In genomic region chr1:212950243-212951057, GRCh38 we compare ENCODE assay signal across 8 cellular contexts. TPM values are rescaled to one million over a fixed set of nuclear protein-coding genes. Genes with fewer than 3 reads are reported as not detected.
DNase-seq lines count a peak whose midpoint lies in the region; ATAC-seq and TF ChIP-seq lines count a peak whose summit lies in the region.

Gene VASH2 (plus strand): TSS chr1:212950541. CDS start chr1:212951543, 1,002 bp downstream.

- H3K9me3 Mint-ChIP-seq in dendritic cell treated with granulocyte-macrophage colony-stimulating factor and Interleukin-4, amounts not matched to agents 40 ng/mL and 50 ng/mL, for 4 days = peaks cover 10% of the 10 kb centered on the region

- H3K27me3 Mint-ChIP-seq in dendritic cell treated with granulocyte-macrophage colony-stimulating factor and Interleukin-4, amounts not matched to agents 40 ng/mL and 50 ng/mL, for 4 days = peaks cover 67% of the 10 kb centered on the region

- peak within 1 kb of the TSS; percentile 90 for H3K4me3 ChIP-seq in ACC112 (ENCODE audit: low read depth, low read length)
- peak within 1 kb of the TSS in 2 of 3 donors; percentile 2 to 48 for H3K4me3 ChIP-seq in liver (ENCODE audit: low read depth in 1 of 3, low read length in 3 of 3)

- no peak within 1 kb of the TSS for H3K27ac Mint-ChIP-seq in dendritic cell treated with granulocyte-macrophage colony-stimulating factor and Interleukin-4, amounts not matched to agents 40 ng/mL and 50 ng/mL, for 4 days

- H3K4me1 Mint-ChIP-seq in dendritic cell treated with granulocyte-macrophage colony-stimulating factor and Interleukin-4, amounts not matched to agents 40 ng/mL and 50 ng/mL, for 4 days (ENCODE audit: low read depth) = peaks cover 32% of the 10 kb centered on the region

- no peaks in the 10 kb centered on the region for H3K36me3 Mint-ChIP-seq in dendritic cell treated with granulocyte-macrophage colony-stimulating factor and Interleukin-4, amounts not matched to agents 40 ng/mL and 50 ng/mL, for 4 days (ENCODE audit: low read depth)

- H3K4me3 Mint-ChIP-seq in dendritic cell treated with granulocyte-macrophage colony-stimulating factor and Interleukin-4, amounts not matched to agents 40 ng/mL and 50 ng/mL, for 4 days = peak within 1 kb of the TSS; percentile 73

- H3K9me3 ChIP-seq in liver (ENCODE audit: control insufficient read depth in 4 of 4, low read length in 3 of 4) = no peaks in the 10 kb centered on the region

- WGBS in liver = 2% methylated on average over 59 of the region's 59 CpGs

- H3K36me3 ChIP-seq in ACC112 (ENCODE audit: insufficient read depth, low read length) = no peaks in the 10 kb centered on the region
- H3K36me3 ChIP-seq in liver (ENCODE audit: control insufficient read depth in 4 of 4, insufficient read depth in 3 of 4, low read depth in 1 of 4, low read length in 3 of 4) = no peaks in the 10 kb centered on the region

- no peaks in the 10 kb centered on the region for H3K79me2 ChIP-seq in ACC112 (ENCODE audit: control insufficient read depth, insufficient read depth, low read length, unreplicated experiment)

- intact Hi-C loops in dendritic cell treated with granulocyte-macrophage colony-stimulating factor and Interleukin-4, amounts not matched to agents 40 ng/mL and 50 ng/mL, for 4 days (cut with micrococcal nuclease) = no loop called here

- ATAC-seq in GM18519 (IDR thresholded peaks at IDR 0.05; ENCODE audit: low FRiP score, unreplicated experiment) (peak; percentile 85), HG03025 (IDR thresholded peaks at IDR 0.05; ENCODE audit: low FRiP score, unreplicated experiment) (peak; percentile 93)

- H3K4me1 ChIP-seq in ACC112 (ENCODE audit: control insufficient read depth, insufficient read depth, low read length, unreplicated experiment) = peaks cover 2% of the 10 kb centered on the region
- peaks cover 3 to 18% (median 9%) of the 10 kb centered on the region in 4 donors for H3K4me1 ChIP-seq in liver (ENCODE audit: control insufficient read depth in 4 of 4, insufficient read depth in 4 of 4, low read length in 3 of 4)

- H2AFZ ChIP-seq in ACC112 (ENCODE audit: low read length, unreplicated experiment) = peak within 1 kb of the TSS; percentile 88

- no peak for TF ChIP-seq CTCF in liver (IDR thresholded peaks at IDR 0.05; ENCODE audit: low read depth, low read length, missing input control)

- no peak for TF ChIP-seq RAD21 in liver (IDR thresholded peaks at IDR 0.05)

- peak; percentile 92 for DNase-seq in NCI-H2107 treated with DMSO at 0.1 percent for 48 hours (lab: John Stamatoyannopoulos, UW; ENCODE audit: unreplicated experiment)
- DNase-seq in activated CD4-positive, CD25-positive, alpha-beta regulatory T cell treated with anti-CD3 and anti-CD28 coated beads, Interleukin-2, amount 50 U/mL, for 72 hours = peak; percentile 51
- peak; percentile 71 for DNase-seq in stimulated activated CD4-positive, alpha-beta T cell treated with anti-CD3 and anti-CD28 coated beads, Interleukin-4, amount 100 ng/mL, for 1 hour

- no peak within 1 kb of the TSS for H3K9ac ChIP-seq in liver (ENCODE audit: low read depth in 1 of 2, low read length in 2 of 2)

- H3K27ac ChIP-seq in ACC112 (ENCODE audit: low read depth, low read length) = no peak within 1 kb of the TSS
- no peak within 1 kb of the TSS for H3K27ac ChIP-seq in liver (ENCODE audit: low read depth in 1 of 2, low read length in 2 of 2)

- peaks cover 30% of the 10 kb centered on the region for H3K27me3 ChIP-seq in ACC112 (ENCODE audit: insufficient read depth, low read length)
- peaks cover 0 to 15% (median 0%) of the 10 kb centered on the region in 4 donors for H3K27me3 ChIP-seq in liver (ENCODE audit: control insufficient read depth in 4 of 4, insufficient read depth in 4 of 4, low read length in 3 of 4)

TF ChIP-seq in liver, 16 proteins besides CTCF, POLR2A, EP300 and RAD21:
- TF ChIP-seq SP1 (IDR thresholded peaks at IDR 0.05) (no peak), YY1 (IDR thresholded peaks at IDR 0.05) (no peak), FOXA2 (IDR thresholded peaks at IDR 0.05) (no peak), JUND (IDR thresholded peaks at IDR 0.05) (no peak), REST (IDR thresholded peaks at IDR 0.05) (no peak), FOXA1 (IDR thresholded peaks at IDR 0.05) (no peak), EGR1 (IDR thresholded peaks at IDR 0.05; ENCODE audit: low read depth in 2 of 2) (no peak), HNF4G (IDR thresholded peaks at IDR 0.05) (no peak), NR2F2 (IDR thresholded peaks at IDR 0.05) (no peak), GABPA (IDR thresholded peaks at IDR 0.05 in 1 of 2, conservative IDR thresholded peaks at IDR 0.05 in 1 of 2) (no peak), TAF1 (conservative IDR thresholded peaks at IDR 0.05) (no peak), RXRA (IDR thresholded peaks at IDR 0.05) (no peak)
- TF ChIP-seq, protein P1, sequence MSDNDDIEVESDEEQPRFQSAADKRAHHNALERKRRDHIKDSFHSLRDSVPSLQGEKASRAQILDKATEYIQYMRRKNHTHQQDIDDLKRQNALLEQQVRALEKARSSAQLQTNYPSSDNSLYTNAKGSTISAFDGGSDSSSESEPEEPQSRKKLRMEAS (IDR thresholded peaks at IDR 0.05) = no peak
- TF ChIP-seq, protein P2, sequence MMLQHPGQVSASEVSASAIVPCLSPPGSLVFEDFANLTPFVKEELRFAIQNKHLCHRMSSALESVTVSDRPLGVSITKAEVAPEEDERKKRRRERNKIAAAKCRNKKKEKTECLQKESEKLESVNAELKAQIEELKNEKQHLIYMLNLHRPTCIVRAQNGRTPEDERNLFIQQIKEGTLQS (IDR thresholded peaks at IDR 0.05) = no peak
TF ChIP-seq in liver: peak in this region for 0.

RNA-seq across cellular contexts. Expression of gene VASH2, which starts in this region (rescaled TPM):
- total RNA-seq in liver = under 1 TPM; 0.08 to 0.70 TPM
- under 1 TPM; 0.01 to 0.38 TPM for polyA plus RNA-seq in liver
